In genomic region chr5:98773464-98774191, GRCh38 we compare ENCODE assay signal across 8 cellular contexts. TPM values are rescaled to one million over a fixed set of nuclear protein-coding genes. Genes with fewer than 3 reads are reported as not detected.
DNase-seq lines count a peak whose midpoint lies in the region; ATAC-seq and TF ChIP-seq lines count a peak whose summit lies in the region.

TSS of gene RGMB (plus strand) at chr5:98773663. CDS start at chr5:98774071, 408 bp downstream.

- peak; percentile 21 for TF ChIP-seq CTCF in VCaP (conservative IDR thresholded peaks at IDR 0.05)
- TF ChIP-seq CTCF in breast epithelium (IDR thresholded peaks at IDR 0.05), result no peak

- peak; percentile 76 for TF ChIP-seq POLR2A in breast epithelium (IDR thresholded peaks at IDR 0.05)

- H3K9me3 ChIP-seq in breast epithelium, result no peaks in the 10 kb centered on the region
- peaks cover 3% of the 10 kb centered on the region for H3K9me3 ChIP-seq in iPS-18c (ENCODE audit: control insufficient read depth, insufficient read depth, low read length)
- no peaks in the 10 kb centered on the region for H3K9me3 ChIP-seq in skeletal muscle satellite cell (replicated peaks; ENCODE audit: low read length)

- no peaks in the 10 kb centered on the region for H3K36me3 ChIP-seq in breast epithelium
- peaks cover 50% of the 10 kb centered on the region for H3K36me3 ChIP-seq in skeletal muscle satellite cell (ENCODE audit: insufficient read depth, low read length)

- H3K4me2 ChIP-seq in skeletal muscle satellite cell (ENCODE audit: low read length), result peak within 1 kb of the TSS; percentile 88

- DNase-seq in NCI-H2029 treated with DMSO at 0.1 percent for 48 hours (lab: John Stamatoyannopoulos, UW), result peak; percentile 94
- DNase-seq in breast epithelium (ENCODE audit: low spot score in 2 of 2), result peak; percentile 98 to 99
- no peak for DNase-seq in KG1 (lab: John Stamatoyannopoulos, UW)

- H3K27ac ChIP-seq in VCaP (peak within 1 kb of the TSS; percentile 98), breast epithelium (peak within 1 kb of the TSS; percentile 96 to 97)

- H3K27me3 ChIP-seq in breast epithelium (no peaks in the 10 kb centered on the region), skeletal muscle satellite cell (ENCODE audit: control insufficient read depth, insufficient read depth, low read length) (no peaks in the 10 kb centered on the region)

- ATAC-seq in GM18517 (IDR thresholded peaks at IDR 0.05; ENCODE audit: unreplicated experiment) (peak; percentile 70), HG02973 (IDR thresholded peaks at IDR 0.05; ENCODE audit: unreplicated experiment) (peak; percentile 83)

- intact Hi-C loops in breast epithelium (cut with DNase I; ENCODE audit: low total_unique reads), result no loop called here

- peaks cover 0 to 15% of the 10 kb centered on the region in 2 donors for H3K4me1 ChIP-seq in breast epithelium
- peaks cover 18% of the 10 kb centered on the region for H3K4me1 ChIP-seq in skeletal muscle satellite cell (ENCODE audit: control insufficient read depth, insufficient read depth, low read length)

- H3K9ac ChIP-seq in skeletal muscle satellite cell (ENCODE audit: low read depth, low read length), result peak within 1 kb of the TSS; percentile 99

- peak within 1 kb of the TSS; percentile 81 to 98 (median 95) for H3K4me3 ChIP-seq in breast epithelium
- peak within 1 kb of the TSS; percentile 90 for H3K4me3 ChIP-seq in iPS-18c (ENCODE audit: insufficient read depth, low read depth, low read length)
- H3K4me3 ChIP-seq in skeletal muscle satellite cell (ENCODE audit: low read length), result peak within 1 kb of the TSS; percentile 91

RNA-seq across cellular contexts. Expression of gene RGMB, which starts in this region (rescaled TPM):
- total RNA-seq in breast epithelium, result 10 to 100 TPM; 22.0 to 23.1 (median 22.1) TPM
- 30.7 and 89.3 TPM in 2 replicates for total RNA-seq in skeletal muscle satellite cell (2012; rRNA removed)
